Comparison of ENCODE assay signal across 26 cellular contexts in the genomic region with DNA sequence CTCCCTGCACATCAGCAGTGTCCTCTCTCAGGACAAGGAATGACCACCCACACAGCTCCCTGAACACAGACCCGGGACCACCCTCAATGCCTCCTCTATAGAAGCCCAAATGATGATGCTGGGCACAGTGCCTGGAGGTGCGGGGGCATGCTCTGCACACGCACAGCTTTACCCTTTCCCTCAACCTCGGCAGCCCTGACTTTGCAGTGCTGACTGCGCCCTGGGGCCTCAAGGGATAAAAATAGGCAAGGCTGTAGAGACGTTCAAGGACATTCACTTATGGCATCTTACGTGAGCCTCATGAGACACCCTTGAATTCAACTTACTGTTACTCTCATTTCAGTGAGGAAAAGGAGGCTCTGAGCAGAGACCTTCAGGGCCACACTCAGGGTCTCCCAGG.
DNase-seq lines count a peak whose midpoint lies in the region; ATAC-seq, FAIRE-seq and TF ChIP-seq lines count a peak whose summit lies in the region.
"Had no signal": no experiment of that assay in that cellular context is flagged by ENCODE, and none has a peak within 500 bp of the region (broad histone marks: within the 10 kb centered on the region; RNA-seq: fewer than 3 reads in every experiment).

No MANE protein-coding gene starts in this region.

- H3K4me3 ChIP-seq in right atrium auricular region, result no peak overlapping the region
- no peak overlapping the region for H3K4me3 ChIP-seq in H1 (ENCODE audit: extremely low read depth in 1 of 4, insufficient read depth in 2 of 4, low read depth in 3 of 4, low read length in 4 of 4)
- no peak overlapping the region for H3K4me3 ChIP-seq in heart right ventricle
- H3K4me3 ChIP-seq in right cardiac atrium (ENCODE audit: low read length), result no peak overlapping the region
- H3K4me3 ChIP-seq: BLaER1 treated with 17β-estradiol and CSF1 and Interleukin-3, amounts not matched to agents 10 nM and 100 nM; GM12878 had no signal

- H2BK5ac ChIP-seq in H1 (ENCODE audit: low read depth, low read length), result no peak overlapping the region

- no peaks in the 10 kb centered on the region; a peak in 1 of 4 replicates for H3K79me2 ChIP-seq in H1 (ENCODE audit: control insufficient read depth in 1 of 2, insufficient read depth in 2 of 2, low read length in 2 of 2)

- H3K27me3 ChIP-seq in right atrium auricular region (no peaks in the 10 kb centered on the region), H1 (replicated peaks in 1 of 4; ENCODE audit: control insufficient read depth in 3 of 4, extremely low read depth in 1 of 4, insufficient read depth in 3 of 4, low read length in 3 of 4) (no peaks in the 10 kb centered on the region), heart right ventricle (peaks cover 0 to 1% (median 0%) of the 10 kb centered on the region in 7 donors), right cardiac atrium (ENCODE audit: control insufficient read depth, insufficient read depth) (no peaks in the 10 kb centered on the region)

- POLR2A ChIA-PET in H1 (lab: Charles Lee; ENCODE audit: partially characterized antibody), result no interaction called here

- H3K79me1 ChIP-seq in H1 (ENCODE audit: low read depth, low read length), result no peaks in the 10 kb centered on the region

- peak overlapping the region; percentile 65; the same call in 1 of the 2 replicates for H4K8ac ChIP-seq in H1 (ENCODE audit: extremely low read depth, insufficient read depth, low read length)

- H3K27ac ChIP-seq in right atrium auricular region (no peak overlapping the region), H1 (ENCODE audit: low read depth, low read length) (no peak overlapping the region), heart right ventricle (no peak overlapping the region), right cardiac atrium (ENCODE audit: low read length) (no peak overlapping the region)
- H3K27ac ChIP-seq: BLaER1 treated with 17β-estradiol and CSF1 and Interleukin-3, amounts not matched to agents 10 nM and 100 nM; C4-2B had no signal

- WGBS in H1 (ENCODE audit: extremely low coverage in 1 of 2, insufficient coverage in 1 of 2, insufficient read length in 1 of 2, insufficient replicate concordance in 2 of 2, low coverage in 1 of 2, low lambda C conversion rate in 2 of 2, missing lambda C conversion rate in 1 of 2), 2 experiments, result 89% methylated on average over 7 of the region's 7 CpGs; no CpG with 5 or more reads in 1 of the 2 experiments
- 40 to 53% methylated on average over 7 of the region's 7 CpGs for WGBS in heart right ventricle, 2 donors
- WGBS in right cardiac atrium, result 60% methylated on average over 7 of the region's 7 CpGs

- no peaks in the 10 kb centered on the region for H4K20me1 ChIP-seq in H1 (replicated peaks in 1 of 2; ENCODE audit: control insufficient read depth in 1 of 2, insufficient read depth in 2 of 2, low read length in 2 of 2)
- H4K20me1 ChIP-seq: BLaER1 treated with 17β-estradiol and CSF1 and Interleukin-3, amounts not matched to agents 10 nM and 100 nM had no signal

- H2AFZ ChIP-seq in H1 (ENCODE audit: low read length), result no peak overlapping the region

- no peak overlapping the region for H3K4me2 ChIP-seq in H1 (ENCODE audit: insufficient read depth in 1 of 2, low read depth in 2 of 2, low read length in 2 of 2)
- H3K4me2 ChIP-seq: BLaER1 treated with 17β-estradiol and CSF1 and Interleukin-3, amounts not matched to agents 10 nM and 100 nM had no signal

- no peak overlapping the region for H2BK20ac ChIP-seq in H1 (ENCODE audit: low read length)

- ATAC-seq in Right ventricle myocardium superior (ENCODE audit: poor library complexity), result peak; percentile 82
- ATAC-seq in heart right ventricle, result peak in 7 of 8 donors; percentile 57 to 83 (median 77)
- ATAC-seq in right cardiac atrium, result peak; percentile 36 to 40
- ATAC-seq: CD8-positive, alpha-beta T cell; GM12878 had no signal

- H2BK12ac ChIP-seq in H1 (ENCODE audit: low read depth, low read length), result no peak overlapping the region

- H3K23ac ChIP-seq in H1 (ENCODE audit: insufficient read length), result no peak overlapping the region

- TF ChIP-seq CTCF in right atrium auricular region (IDR thresholded peaks at IDR 0.05) (no peak), H1 (IDR thresholded peaks at IDR 0.05; ENCODE audit: control extremely low read depth in 1 of 3, insufficient read depth in 1 of 3, low read depth in 1 of 3, low read length in 3 of 3) (no peak), heart right ventricle (IDR thresholded peaks at IDR 0.05) (no peak), Calu3 (IDR thresholded peaks at IDR 0.05; ENCODE audit: unreplicated experiment) (no peak)

- H2BK120ac ChIP-seq in H1 (replicated peaks; ENCODE audit: low read depth, low read length), result no peak overlapping the region

- H3K27me3 Mint-ChIP-seq in Calu3 (ENCODE audit: unreplicated experiment), result no peaks in the 10 kb centered on the region
- H3K27me3 Mint-ChIP-seq in activated T-helper 1 cell treated with anti-CD3 and anti-CD28 coated beads, Interleukin-12 subunit alpha, Interleukin-12 subunit beta, Interleukin-2, Interleukin-4 antibody, amounts not matched to agents 30 ng/mL and 10 ng/mL and 1 ng/mL, durations not matched to agents 14 hours and 24 hours and 36 hours (ENCODE audit: insufficient read depth), result peaks cover 3% of the 10 kb centered on the region
- H3K27me3 Mint-ChIP-seq: B cell; CD4-positive, alpha-beta T cell had no signal

- intact Hi-C loops in Right ventricle myocardium superior (cut with DNase I) (no loop called here), heart right ventricle (cut with DNase I) (no loop called here), right cardiac atrium (cut with DNase I) (no loop called here), Calu3 (cut with micrococcal nuclease; ENCODE audit: unreplicated experiment) (no loop called here)
- intact Hi-C loops in activated T-helper 1 cell treated with anti-CD3 and anti-CD28 coated beads, Interleukin-12 subunit alpha, Interleukin-12 subunit beta, Interleukin-2, Interleukin-4 antibody, amounts not matched to agents 30 ng/mL and 10 ng/mL and 1 ng/mL, durations not matched to agents 14 hours and 24 hours and 36 hours (cut with micrococcal nuclease), result no loop called here

- H3K56ac ChIP-seq in H1 (replicated peaks; ENCODE audit: insufficient read length, low read depth, low read length), result no peak overlapping the region

- peaks cover 3% of the 10 kb centered on the region; the same call in 1 of the 2 replicates for H3K23me2 ChIP-seq in H1 (ENCODE audit: low read depth, low read length)

- no peak overlapping the region for H3K27ac Mint-ChIP-seq in Calu3 (ENCODE audit: unreplicated experiment)
- no peak overlapping the region for H3K27ac Mint-ChIP-seq in activated T-helper 1 cell treated with anti-CD3 and anti-CD28 coated beads, Interleukin-12 subunit alpha, Interleukin-12 subunit beta, Interleukin-2, Interleukin-4 antibody, amounts not matched to agents 30 ng/mL and 10 ng/mL and 1 ng/mL, durations not matched to agents 14 hours and 24 hours and 36 hours
- H3K27ac Mint-ChIP-seq: B cell; CD4-positive, alpha-beta T cell; CD8-positive, alpha-beta T cell had no signal

- H3K9me3 ChIP-seq in right atrium auricular region, result peaks cover 0 to 6% of the 10 kb centered on the region in 2 donors
- H3K9me3 ChIP-seq in H1 (ENCODE audit: insufficient read depth in 2 of 2, low read depth in 1 of 2, low read length in 1 of 2), result 0 out of 4 replicates have a peak, but pooled peaks cover 0 to 2% of the 10 kb centered on the region in 2 experiments
- peaks cover 0 to 9% (median 0%) of the 10 kb centered on the region in 11 donors for H3K9me3 ChIP-seq in heart right ventricle
- no peaks in the 10 kb centered on the region for H3K9me3 ChIP-seq in right cardiac atrium (ENCODE audit: control insufficient read depth, low read length)
- H3K9me3 ChIP-seq: Caco-2 had no signal

- no peak for TF ChIP-seq RAD21 in H1 (IDR thresholded peaks at IDR 0.05 in 1 of 2, conservative IDR thresholded peaks at IDR 0.05 in 1 of 2; ENCODE audit: low read depth in 2 of 2, low read length in 2 of 2)

- FAIRE-seq in H1 (lab: Jason Lieb, UNC), result no peak
- FAIRE-seq: A204.1, GM12878, GM12892, GM18507 had no signal

- CTCF ChIA-PET in H1 (lab: Charles Lee; ENCODE audit: partially characterized antibody) (no interaction called here), Calu3 (lab: Charles Lee) (no interaction called here)

- H3K4ac ChIP-seq in H1 (replicated peaks; ENCODE audit: insufficient read length, low read depth, low read length), result no peak overlapping the region

- no peak overlapping the region for H2BK15ac ChIP-seq in H1 (ENCODE audit: low read length)

- no peak overlapping the region for H3K18ac ChIP-seq in H1 (ENCODE audit: extremely low read depth, low read length)

- TF ChIP-seq POLR2A in H1 (IDR thresholded peaks at IDR 0.05; ENCODE audit: control extremely low read depth in 1 of 2, low read depth in 2 of 2, low read length in 2 of 2), result no peak

- H3K4me1 Mint-ChIP-seq in Calu3 (ENCODE audit: low read depth, unreplicated experiment), result no peaks in the 10 kb centered on the region
- H3K4me1 Mint-ChIP-seq in activated T-helper 1 cell treated with anti-CD3 and anti-CD28 coated beads, Interleukin-12 subunit alpha, Interleukin-12 subunit beta, Interleukin-2, Interleukin-4 antibody, amounts not matched to agents 30 ng/mL and 10 ng/mL and 1 ng/mL, durations not matched to agents 14 hours and 24 hours and 36 hours (ENCODE audit: low read depth), result no peaks in the 10 kb centered on the region
- H3K4me1 Mint-ChIP-seq: B cell had no signal

- no peak overlapping the region for H3K4me3 Mint-ChIP-seq in Calu3 (ENCODE audit: low read depth, unreplicated experiment)
- no peak overlapping the region for H3K4me3 Mint-ChIP-seq in activated T-helper 1 cell treated with anti-CD3 and anti-CD28 coated beads, Interleukin-12 subunit alpha, Interleukin-12 subunit beta, Interleukin-2, Interleukin-4 antibody, amounts not matched to agents 30 ng/mL and 10 ng/mL and 1 ng/mL, durations not matched to agents 14 hours and 24 hours and 36 hours
- H3K4me3 Mint-ChIP-seq: B cell; CD4-positive, alpha-beta T cell; CD8-positive, alpha-beta T cell had no signal

- H4K91ac ChIP-seq in H1 (replicated peaks; ENCODE audit: insufficient read length, low read length), result no peak overlapping the region

- TF ChIP-seq EP300 in H1 (IDR thresholded peaks at IDR 0.05; ENCODE audit: borderline replicate concordance in 1 of 2, low read depth in 2 of 2, low read length in 2 of 2), result no peak

- DNase-seq in Right ventricle myocardium superior (no peak), right atrium auricular region (ENCODE audit: low spot score) (no peak), H1 (ENCODE audit: low read depth in 1 of 2, low spot score in 2 of 2) (no peak), heart right ventricle (no peak), right cardiac atrium (no peak), Calu3 (no peak)
- DNase-seq in activated T-helper 1 cell treated with anti-CD3 and anti-CD28 coated beads, Interleukin-12 subunit alpha, Interleukin-12 subunit beta, Interleukin-2, Interleukin-4 antibody, amounts not matched to agents 30 ng/mL and 10 ng/mL and 1 ng/mL, durations not matched to agents 14 hours and 24 hours and 36 hours (ENCODE audit: low spot score), result no peak
- DNase-seq: 8988T; ACHN; Caco-2; CD4-positive, alpha-beta T cell; CD8-positive, alpha-beta T cell; DMS 273 treated with DMSO at 0.1 percent for 48 hours; DMS153; DMS53; DMS79; DND-41; EL; GDM1 had no signal

- H3K36me3 ChIP-seq in right atrium auricular region (no peaks in the 10 kb centered on the region), H1 (ENCODE audit: control insufficient read depth in 2 of 4, insufficient read depth in 4 of 4, low read length in 3 of 4) (no peaks in the 10 kb centered on the region; a peak in 2 of 8 replicates), heart right ventricle (no peaks in the 10 kb centered on the region)
- H3K36me3 ChIP-seq: BLaER1 treated with 17β-estradiol and CSF1 and Interleukin-3, amounts not matched to agents 10 nM and 100 nM had no signal

- peaks cover 6% of the 10 kb centered on the region for H3K9me3 Mint-ChIP-seq in Calu3 (ENCODE audit: low read depth, unreplicated experiment)
- H3K9me3 Mint-ChIP-seq in activated T-helper 1 cell treated with anti-CD3 and anti-CD28 coated beads, Interleukin-12 subunit alpha, Interleukin-12 subunit beta, Interleukin-2, Interleukin-4 antibody, amounts not matched to agents 30 ng/mL and 10 ng/mL and 1 ng/mL, durations not matched to agents 14 hours and 24 hours and 36 hours, result peaks cover 8% of the 10 kb centered on the region

- H3K4me1 ChIP-seq in right atrium auricular region (no peaks in the 10 kb centered on the region), H1 (replicated peaks in 1 of 4; ENCODE audit: control insufficient read depth in 3 of 4, insufficient read depth in 4 of 4, low read length in 3 of 4) (no peaks in the 10 kb centered on the region), heart right ventricle (peaks cover 0 to 12% (median 3%) of the 10 kb centered on the region in 9 donors), right cardiac atrium (ENCODE audit: control insufficient read depth, insufficient read depth, low read length) (no peaks in the 10 kb centered on the region)
- H3K4me1 ChIP-seq: BLaER1 treated with 17β-estradiol and CSF1 and Interleukin-3, amounts not matched to agents 10 nM and 100 nM; Caco-2 had no signal

- no TSS peak for BruUV-seq in Calu3 (replicated peaks; lab: Mats Ljungman, UMichigan)

- H2AK5ac ChIP-seq in H1 (ENCODE audit: low read depth, low read length), result no peak overlapping the region

- no peaks in the 10 kb centered on the region for H3K36me3 Mint-ChIP-seq in Calu3 (ENCODE audit: insufficient read depth, unreplicated experiment)
- H3K36me3 Mint-ChIP-seq in activated T-helper 1 cell treated with anti-CD3 and anti-CD28 coated beads, Interleukin-12 subunit alpha, Interleukin-12 subunit beta, Interleukin-2, Interleukin-4 antibody, amounts not matched to agents 30 ng/mL and 10 ng/mL and 1 ng/mL, durations not matched to agents 14 hours and 24 hours and 36 hours (ENCODE audit: low read depth), result no peaks in the 10 kb centered on the region
- H3K36me3 Mint-ChIP-seq: CD8-positive, alpha-beta T cell had no signal

- H3K9ac ChIP-seq in H1 (replicated peaks in 1 of 4; ENCODE audit: extremely low read depth in 1 of 4, low read depth in 3 of 4, low read length in 3 of 4), result no peak overlapping the region
- H3K9ac ChIP-seq: BLaER1 treated with 17β-estradiol and CSF1 and Interleukin-3, amounts not matched to agents 10 nM and 100 nM had no signal

- no peak overlapping the region for H3K14ac ChIP-seq in H1 (ENCODE audit: insufficient read length)

- no peak overlapping the region for H4K5ac ChIP-seq in H1 (ENCODE audit: insufficient read length, low read depth, low read length)
